14 cellular contexts compared by ENCODE assay signal in the genomic region with DNA sequence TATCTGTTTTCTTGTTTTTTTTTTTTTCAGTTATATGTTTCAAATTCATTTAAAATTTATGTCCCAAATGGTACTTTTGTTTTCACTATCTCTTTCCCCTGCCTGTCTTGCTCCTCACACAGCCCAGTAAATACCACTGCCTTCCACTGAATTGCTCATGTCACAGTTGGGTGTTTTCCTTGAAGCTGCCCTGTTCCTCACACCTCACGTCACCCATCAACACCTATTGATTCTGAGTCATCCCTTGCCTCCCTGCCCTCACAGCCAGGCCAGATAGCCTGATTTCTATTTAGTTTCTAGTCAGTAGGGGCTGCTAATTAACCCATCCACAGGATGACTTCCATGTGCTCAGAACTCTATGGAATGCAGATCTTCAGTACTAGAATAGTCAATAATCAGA. TPM values are rescaled to one million over a fixed set of nuclear protein-coding genes. Genes with fewer than 3 reads are reported as not detected.
DNase-seq lines count a peak whose midpoint lies in the region; ATAC-seq and TF ChIP-seq lines count a peak whose summit lies in the region.
"Had no signal": no experiment of that assay in that cellular context is flagged by ENCODE, and none has a peak within 500 bp of the region (broad histone marks: within the 10 kb centered on the region; RNA-seq: fewer than 3 reads in every experiment).

No MANE protein-coding gene starts in this region.

- H3K4me1 Mint-ChIP-seq in WTC11, result no peaks in the 10 kb centered on the region

- no peaks in the 10 kb centered on the region for H3K27me3 Mint-ChIP-seq in WTC11 (ENCODE audit: low read depth)

- H3K36me3 Mint-ChIP-seq in WTC11, result peaks cover 7% of the 10 kb centered on the region; the same call in 1 of the 2 replicates

- DNase-seq in WTC11 (ENCODE audit: low spot score) (no peak), NCI-H1048 (lab: John Stamatoyannopoulos, UW) (no peak), germinal center (ENCODE audit: low spot score) (no peak), middle frontal gyrus (ENCODE audit: extremely low spot score, low spot score) (no peak), NCI-H82 treated with DMSO at 0.1 percent for 48 hours (lab: John Stamatoyannopoulos, UW; ENCODE audit: unreplicated experiment) (no peak)
- DNase-seq: activated CD8-positive, alpha-beta memory T cell treated with anti-CD3 and anti-CD28 coated beads, Interleukin-2, amount 50 U/mL, for 48 hours; EL; NCI-H1092; NCI-H510A; tibial artery had no signal

- H3K4me3 Mint-ChIP-seq in WTC11, result no peak overlapping the region

- TF ChIP-seq CTCF in WTC11 (IDR thresholded peaks at IDR 0.05), result no peak

- ATAC-seq in GM18499 (IDR thresholded peaks at IDR 0.05; ENCODE audit: insufficient read depth, unreplicated experiment) (peak; percentile 71), GM19467 (IDR thresholded peaks at IDR 0.05; ENCODE audit: unreplicated experiment) (peak; percentile 82), HG02885 (IDR thresholded peaks at IDR 0.05; ENCODE audit: poor library complexity, unreplicated experiment) (peak; percentile 96), WTC11 (peak; percentile 36; the same call in 1 of the 2 replicates)

- CTCF ChIA-PET in WTC11 (lab: Charles Lee), result no interaction called here

- H3K27ac Mint-ChIP-seq in WTC11, result no peak overlapping the region; the same call in 1 of the 2 replicates

- POLR2A ChIA-PET in WTC11 (lab: Charles Lee), result no interaction called here

- peaks cover 28% of the 10 kb centered on the region for H3K9me3 Mint-ChIP-seq in WTC11

TF ChIP-seq in WTC11, 78 proteins besides CTCF, POLR2A, EP300 and RAD21:
- no peak for TF ChIP-seq NR3C1 (CRISPR knock-in tag; conservative IDR thresholded peaks at IDR 0.05; ENCODE audit: low read depth)
- TF ChIP-seq, protein P1, sequence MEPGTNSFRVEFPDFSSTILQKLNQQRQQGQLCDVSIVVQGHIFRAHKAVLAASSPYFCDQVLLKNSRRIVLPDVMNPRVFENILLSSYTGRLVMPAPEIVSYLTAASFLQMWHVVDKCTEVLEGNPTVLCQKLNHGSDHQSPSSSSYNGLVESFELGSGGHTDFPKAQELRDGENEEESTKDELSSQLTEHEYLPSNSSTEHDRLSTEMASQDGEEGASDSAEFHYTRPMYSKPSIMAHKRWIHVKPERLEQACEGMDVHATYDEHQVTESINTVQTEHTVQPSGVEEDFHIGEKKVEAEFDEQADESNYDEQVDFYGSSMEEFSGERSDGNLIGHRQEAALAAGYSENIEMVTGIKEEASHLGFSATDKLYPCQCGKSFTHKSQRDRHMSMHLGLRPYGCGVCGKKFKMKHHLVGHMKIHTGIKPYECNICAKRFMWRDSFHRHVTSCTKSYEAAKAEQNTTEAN (CRISPR knock-in tag; IDR thresholded peaks at IDR 0.05), result no peak
- no peak for TF ChIP-seq FOXK1 (CRISPR knock-in tag; IDR thresholded peaks at IDR 0.05)
- no peak for TF ChIP-seq NFATC4 (CRISPR knock-in tag; IDR thresholded peaks at IDR 0.05)
- TF ChIP-seq GABPB1 (CRISPR knock-in tag; IDR thresholded peaks at IDR 0.05), result no peak
- no peak for TF ChIP-seq MYBL2 (CRISPR knock-in tag; IDR thresholded peaks at IDR 0.05)
- no peak for TF ChIP-seq KAT7 (CRISPR knock-in tag; IDR thresholded peaks at IDR 0.05; ENCODE audit: borderline replicate concordance)
- no peak for TF ChIP-seq IRF1 (CRISPR knock-in tag; IDR thresholded peaks at IDR 0.05)
- no peak for TF ChIP-seq CBFB (CRISPR knock-in tag; IDR thresholded peaks at IDR 0.05; ENCODE audit: low read depth)
- TF ChIP-seq SMAD3 (CRISPR knock-in tag; IDR thresholded peaks at IDR 0.05; ENCODE audit: borderline replicate concordance), result no peak
- TF ChIP-seq JAZF1 (CRISPR knock-in tag; IDR thresholded peaks at IDR 0.05), result no peak
- TF ChIP-seq ELF4 (CRISPR knock-in tag; IDR thresholded peaks at IDR 0.05; ENCODE audit: low read depth), result no peak
- TF ChIP-seq ATF6 (CRISPR knock-in tag; IDR thresholded peaks at IDR 0.05), result no peak
- no peak for TF ChIP-seq MAX (CRISPR knock-in tag; IDR thresholded peaks at IDR 0.05)
- TF ChIP-seq ZNF671 (CRISPR knock-in tag; IDR thresholded peaks at IDR 0.05), result no peak
- no peak for TF ChIP-seq MXD4 (CRISPR knock-in tag; IDR thresholded peaks at IDR 0.05; ENCODE audit: borderline replicate concordance)
- no peak for TF ChIP-seq NR2C2 (CRISPR knock-in tag; IDR thresholded peaks at IDR 0.05)

RNA-seq across cellular contexts. Expression of gene FSHR, which starts 25.3 kb away (rescaled TPM):
- total RNA-seq in WTC11 (2021), result not detected in 3 replicates
- total RNA-seq: dermis microvascular lymphatic vessel endothelial cell had no signal

Comparison
In these comparisons a context has a peak if more than half of its experiments do, and no peak if none do; other contexts are left out.
1. ATAC-seq: peak in every context shown above with its lines; median percentile 96 in HG02885; 82 in GM19467; 71 in GM18499; 36 in WTC11.